ENCODE assay signal across 10 cellular contexts in the genomic region with DNA sequence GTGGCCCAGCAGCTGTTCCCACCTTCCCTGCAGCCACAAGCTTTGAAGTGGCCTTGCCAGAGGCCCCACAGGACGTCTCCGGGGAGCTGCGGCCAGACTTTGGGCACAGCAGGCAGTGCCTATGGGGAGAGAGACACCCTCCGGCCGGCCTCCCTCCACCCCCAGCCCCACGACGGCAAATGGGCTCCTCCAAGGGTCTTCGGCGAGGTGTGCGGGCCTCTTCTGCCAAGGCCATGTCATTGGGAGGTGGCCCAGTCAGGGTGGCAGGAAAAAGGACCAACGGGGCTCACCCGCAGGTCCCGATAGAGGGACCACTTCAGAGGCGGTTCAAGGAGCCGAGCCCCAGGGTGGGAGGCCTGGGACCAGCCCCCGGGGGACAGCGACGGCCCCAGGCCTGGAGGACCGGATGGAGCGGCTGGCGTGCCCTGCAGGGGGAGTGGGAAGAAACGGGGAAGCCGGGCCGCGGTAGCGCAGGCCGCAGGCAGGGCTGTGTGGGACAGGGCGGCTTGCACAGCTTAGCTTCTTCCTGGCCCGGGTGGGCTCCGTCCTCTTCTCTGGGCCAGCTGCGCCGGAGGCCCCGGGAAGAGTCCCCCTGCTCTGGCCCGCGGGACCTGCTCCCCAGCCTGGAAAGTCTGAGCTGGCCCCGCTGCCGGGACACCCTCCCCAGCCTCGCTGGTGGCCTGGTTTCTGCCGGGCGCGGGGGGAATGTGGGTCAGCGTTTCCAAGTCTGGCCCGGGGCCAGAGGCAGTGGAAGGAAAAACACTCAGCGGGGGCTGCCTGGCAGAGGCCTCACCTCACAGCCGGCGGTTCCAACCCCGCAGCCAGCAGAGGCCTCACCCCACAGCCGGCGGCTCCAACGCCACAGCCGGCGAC. TPM values are rescaled to one million over a fixed set of nuclear protein-coding genes. Genes with fewer than 3 reads are reported as not detected.
DNase-seq lines count a peak whose midpoint lies in the region; ATAC-seq and TF ChIP-seq lines count a peak whose summit lies in the region.
"Had no signal": no experiment of that assay in that cellular context is flagged by ENCODE, and none has a peak within 500 bp of the region (broad histone marks: within the 10 kb centered on the region; RNA-seq: fewer than 3 reads in every experiment).

No MANE protein-coding gene starts in this region.

- H3K4me3 ChIP-seq in AG10803 (ENCODE audit: low read length) (no peak overlapping the region), Peyer's patch (peak overlapping the region in 2 of 4 donors; percentile 35 to 38), fibroblast of pulmonary artery (replicated peaks; ENCODE audit: low read depth, low read length) (no peak overlapping the region), ovary (no peak overlapping the region)

- H3K27ac Mint-ChIP-seq in HFFc6 = no peak overlapping the region
- H3K27ac Mint-ChIP-seq: activated T-helper 17 cell treated with anti-CD3 and anti-CD28 coated beads, Interleukin-2, amount 50 U/mL, for 72 hours had no signal

- TF ChIP-seq CTCF in AG10803 (conservative IDR thresholded peaks at IDR 0.05; ENCODE audit: low read length) = peak; percentile 16
- no peak for TF ChIP-seq CTCF in Peyer's patch (IDR thresholded peaks at IDR 0.05)
- TF ChIP-seq CTCF in fibroblast of pulmonary artery (IDR thresholded peaks at IDR 0.05; ENCODE audit: low read length, missing control alignments) = no peak
- TF ChIP-seq CTCF in ovary (IDR thresholded peaks at IDR 0.05) = no peak
- TF ChIP-seq CTCF in HFFc6 (IDR thresholded peaks at IDR 0.05) = no peak

- H3K9me3 ChIP-seq in Peyer's patch (no peaks in the 10 kb centered on the region), ovary (no peaks in the 10 kb centered on the region)

- H3K27me3 ChIP-seq in Peyer's patch = no peaks in the 10 kb centered on the region
- H3K27me3 ChIP-seq in ovary = no peaks in the 10 kb centered on the region

- no peak for ATAC-seq in HG02763 (IDR thresholded peaks at IDR 0.05; ENCODE audit: unreplicated experiment)
- ATAC-seq in GM19328 (IDR thresholded peaks at IDR 0.05; ENCODE audit: unreplicated experiment) = no peak
- ATAC-seq: activated T-helper 17 cell treated with anti-CD3 and anti-CD28 coated beads, Interleukin-2, amount 50 U/mL, for 72 hours; HCT116 had no signal

- DNase-seq in AG10803 (ENCODE audit: low read depth) (peak; percentile 31), Peyer's patch (peak; percentile 16 to 67 (median 66)), fibroblast of pulmonary artery (ENCODE audit: low read depth) (peak; percentile 50), ovary (peak; percentile 78 to 86 (median 82)), NAMALWA (ENCODE audit: low spot score) (no peak), HFFc6 (no peak)

- H3K36me3 ChIP-seq in Peyer's patch = peaks cover 0 to 7% (median 0%) of the 10 kb centered on the region in 3 donors
- H3K36me3 ChIP-seq in ovary = no peaks in the 10 kb centered on the region

- 22 to 67% (median 25%) methylated on average over 45 to 52 of the region's 52 CpGs for WGBS in ovary, 3 donors

- no peak overlapping the region for H3K4me3 Mint-ChIP-seq in HFFc6
- H3K4me3 Mint-ChIP-seq: activated T-helper 17 cell treated with anti-CD3 and anti-CD28 coated beads, Interleukin-2, amount 50 U/mL, for 72 hours had no signal

- no peaks in the 10 kb centered on the region for H3K9me3 Mint-ChIP-seq in HFFc6
- H3K9me3 Mint-ChIP-seq: activated T-helper 17 cell treated with anti-CD3 and anti-CD28 coated beads, Interleukin-2, amount 50 U/mL, for 72 hours had no signal

- H3K36me3 Mint-ChIP-seq in HFFc6 (ENCODE audit: low read depth) = no peaks in the 10 kb centered on the region; the same call in 1 of the 2 replicates

- no peak for TF ChIP-seq EP300 in ovary (IDR thresholded peaks at IDR 0.05)

- H3K27ac ChIP-seq in Peyer's patch = peak overlapping the region; percentile 66 to 88 (median 79)
- peak overlapping the region in 1 of 2 donors; percentile 66 for H3K27ac ChIP-seq in ovary

- peaks cover 1% of the 10 kb centered on the region; the same call in 1 of the 2 replicates for H3K27me3 Mint-ChIP-seq in HFFc6 (ENCODE audit: insufficient read depth)
- H3K27me3 Mint-ChIP-seq: activated T-helper 17 cell treated with anti-CD3 and anti-CD28 coated beads, Interleukin-2, amount 50 U/mL, for 72 hours had no signal

- TF ChIP-seq POLR2A in Peyer's patch (IDR thresholded peaks at IDR 0.05) = no peak
- no peak for TF ChIP-seq POLR2A in ovary (IDR thresholded peaks at IDR 0.05)

- H3K4me1 ChIP-seq in Peyer's patch = peaks cover 0 to 20% (median 0%) of the 10 kb centered on the region in 4 donors
- H3K4me1 ChIP-seq in ovary (ENCODE audit: insufficient read depth) = peaks cover 26% of the 10 kb centered on the region

- peaks cover 50% of the 10 kb centered on the region for H3K4me1 Mint-ChIP-seq in HFFc6 (ENCODE audit: low read depth)
- H3K4me1 Mint-ChIP-seq: activated T-helper 17 cell treated with anti-CD3 and anti-CD28 coated beads, Interleukin-2, amount 50 U/mL, for 72 hours had no signal

- intact Hi-C loops in ovary (cut with DNase I) = no loop called here

RNA-seq across cellular contexts. Expression of gene SPON2, which starts 21.9 kb away (rescaled TPM):
- total RNA-seq in Peyer's patch (100 to 1,000 TPM in 3 of 4 donors, 10 to 100 TPM in 1; 64.3 to 519 (median 165) TPM), ovary (100 to 1,000 TPM in 1 of 7 donors, 10 to 100 TPM in 6; 12.2 to 104 (median 55.3) TPM)
- polyA plus RNA-seq in ovary = 10 to 100 TPM in 1 of 2 donors, 1 to 10 TPM in 1; 8.0 to 46.2 TPM
- total RNA-seq in HFFc6 (2021; fragmentation: NEBNext Ultra II Directional; extraction: Animal tissue kit (Norgen Biotek cat#: 25700)) = 10 to 100 TPM; 12.0 to 53.5 (median 48.2) TPM

RNA-seq across cellular contexts. Expression of gene CTBP1, which starts 54.7 kb away (rescaled TPM):
- total RNA-seq in Peyer's patch = 100 to 1,000 TPM; 245 to 371 (median 288) TPM
- 100 to 1,000 TPM in 6 of 7 donors, 10 to 100 TPM in 1; 89.5 to 231 (median 154) TPM for total RNA-seq in ovary
- 100 to 1,000 TPM in 1 of 2 donors, 10 to 100 TPM in 1; 45.7 to 124 TPM for polyA plus RNA-seq in ovary
- total RNA-seq in HFFc6 (2021; fragmentation: NEBNext Ultra II Directional; extraction: Animal tissue kit (Norgen Biotek cat#: 25700)) = 100 to 1,000 TPM; 109 to 126 (median 114) TPM

Comparison
In these comparisons a context has a peak if more than half of its experiments do, and no peak if none do; other contexts are left out.
1. DNase-seq: peak in AG10803 (single experiment), Peyer's patch (3 of 3), fibroblast of pulmonary artery (single experiment) and ovary (5 of 5); none in NAMALWA (single experiment) and HFFc6 (single experiment).